In genomic region chr4:96342790-96343455, GRCh38 we compare ENCODE assay signal across 26 cellular contexts.
"Had no signal": no experiment of that assay in that cellular context is flagged by ENCODE, and none has a peak within 500 bp of the region (broad histone marks: within the 10 kb centered on the region; RNA-seq: fewer than 3 reads in every experiment).

No MANE protein-coding gene starts in this region.

- H3K27ac ChIP-seq: esophagus muscularis mucosa, left ventricle myocardium inferior, sigmoid colon, transverse colon, uterus had no signal

- H3K4me3 ChIP-seq: esophagus muscularis mucosa, left ventricle myocardium inferior, sigmoid colon, transverse colon, uterus had no signal

- H3K4me3 Mint-ChIP-seq: activated B cell treated with CpG ODN at 0.5 μM for 24 hours; activated naive CD8-positive, alpha-beta T cell; activated T-cell treated with anti-CD3 and anti-CD28 coated beads, Interleukin-2, amount 50 U/mL, for 4 hours; central memory CD8-positive, alpha-beta T cell; effector memory CD8-positive, alpha-beta T cell; immature natural killer cell; naive thymus-derived CD4-positive, alpha-beta T cell; neural crest cell; stimulated activated naive B cell treated with anti-CD40 and anti-IgM and Interleukin-4, amounts not matched to agents 10 μg/mL and 1 μg/mL and 100 μg/mL, for 72 hours had no signal

- DNase-seq: activated B cell treated with CpG ODN at 0.5 μM for 24 hours; activated CD4-positive, alpha-beta T cell treated with anti-CD3 and anti-CD28 coated beads for 4 hours; activated CD4-positive, alpha-beta T cell treated with anti-CD3 and anti-CD28 coated beads, Interleukin-2, amount 50 U/mL, for 48 hours; activated CD8-positive, alpha-beta memory T cell treated with anti-CD3 and anti-CD28 coated beads, Interleukin-2, amount 50 U/mL, for 48 hours; activated naive CD4-positive, alpha-beta T cell; activated T-cell treated with anti-CD3 and anti-CD28 coated beads, Interleukin-2, amount 50 U/mL, for 4 hours; effector memory CD8-positive, alpha-beta T cell; glutamatergic neuron; hippocampal formation; immature natural killer cell; kidney glomerular epithelial cell; left ventricle myocardium inferior; naive thymus-derived CD4-positive, alpha-beta T cell; retina; sigmoid colon; stimulated activated CD4-positive, alpha-beta T cell treated with anti-CD3 and anti-CD28 coated beads, Interleukin-2, amount 100 ng/mL, for 48 hours; stimulated activated CD8-positive, alpha-beta memory T cell treated with anti-CD3 and anti-CD28 coated beads, Interleukin-4, amount 100 ng/mL, for 48 hours; stimulated activated naive B cell treated with anti-CD40 and anti-IgM and Interleukin-4, amounts not matched to agents 10 μg/mL and 1 μg/mL and 100 μg/mL, for 72 hours; transverse colon; uterus had no signal

- H3K27me3 Mint-ChIP-seq: activated B cell treated with CpG ODN at 0.5 μM for 24 hours; activated naive CD8-positive, alpha-beta T cell; central memory CD8-positive, alpha-beta T cell; effector memory CD8-positive, alpha-beta T cell; naive thymus-derived CD4-positive, alpha-beta T cell; progenitor cell of endocrine pancreas; stimulated activated naive B cell treated with anti-CD40 and anti-IgM and Interleukin-4, amounts not matched to agents 10 μg/mL and 1 μg/mL and 100 μg/mL, for 72 hours had no signal

- H3K27me3 ChIP-seq: esophagus muscularis mucosa, sigmoid colon, transverse colon, uterus had no signal

- H3K36me3 ChIP-seq: esophagus muscularis mucosa, left ventricle myocardium inferior, sigmoid colon, transverse colon, uterus had no signal

- H3K9me3 ChIP-seq: esophagus muscularis mucosa, sigmoid colon, transverse colon, uterus had no signal

- H3K4me1 Mint-ChIP-seq: activated B cell treated with CpG ODN at 0.5 μM for 24 hours; central memory CD8-positive, alpha-beta T cell; immature natural killer cell; naive thymus-derived CD4-positive, alpha-beta T cell; neural crest cell; stimulated activated naive B cell treated with anti-CD40 and anti-IgM and Interleukin-4, amounts not matched to agents 10 μg/mL and 1 μg/mL and 100 μg/mL, for 72 hours had no signal

- H3K36me3 Mint-ChIP-seq: activated naive CD8-positive, alpha-beta T cell; immature natural killer cell; naive thymus-derived CD4-positive, alpha-beta T cell; stimulated activated naive B cell treated with anti-CD40 and anti-IgM and Interleukin-4, amounts not matched to agents 10 μg/mL and 1 μg/mL and 100 μg/mL, for 72 hours had no signal

- H3K27ac Mint-ChIP-seq: activated B cell treated with CpG ODN at 0.5 μM for 24 hours; activated naive CD8-positive, alpha-beta T cell; activated T-helper 2 cell treated with anti-CD3 and anti-CD28 coated beads, Interferon-gamma antibody, Interleukin-2, Interleukin-4, amounts not matched to agents 10 μg/mL and 5 μg/mL and 100 μg/mL, durations not matched to agents 14 hours and 24 hours and 36 hours; effector memory CD8-positive, alpha-beta T cell; immature natural killer cell; naive thymus-derived CD4-positive, alpha-beta T cell; progenitor cell of endocrine pancreas; stimulated activated naive B cell treated with anti-CD40 and anti-IgM and Interleukin-4, amounts not matched to agents 10 μg/mL and 1 μg/mL and 100 μg/mL, for 72 hours had no signal

- H3K4me1 ChIP-seq: esophagus muscularis mucosa, left ventricle myocardium inferior, sigmoid colon, transverse colon, uterus had no signal

- ATAC-seq: activated T-cell treated with anti-CD3 and anti-CD28 coated beads, Interleukin-2, amount 50 U/mL, for 4 hours; effector memory CD8-positive, alpha-beta T cell; naive thymus-derived CD4-positive, alpha-beta T cell; stimulated activated naive B cell treated with anti-CD40 and anti-IgM and Interleukin-4, amounts not matched to agents 10 μg/mL and 1 μg/mL and 100 μg/mL, for 72 hours had no signal
